8 cellular contexts compared by ENCODE assay signal in genomic region chr12:80936353-80936641, GRCh38. TPM values are rescaled to one million over a fixed set of nuclear protein-coding genes. Genes with fewer than 3 reads are reported as not detected.
A peak's percentile ranks its signal among the peaks of the same experiment; 100 is the strongest.
DNase-seq lines count a peak whose midpoint lies in the region; ATAC-seq and TF ChIP-seq lines count a peak whose summit lies in the region.

No MANE protein-coding gene starts in this region.

- peak overlapping the region; percentile 94 for H3K27ac Mint-ChIP-seq in osteocyte (ENCODE audit: unreplicated experiment)

- WGBS in esophagus squamous epithelium, 2 donors, result 5 to 6% methylated on average over 3 to 8 of the region's 11 CpGs

- DNase-seq in GM12865 (ENCODE audit: low read depth) (no peak), NCI-H2171 treated with DMSO at 0.1 percent for 48 hours (lab: John Stamatoyannopoulos, UW) (peak; percentile 72), esophagus squamous epithelium (lab: John Stamatoyannopoulos, UW) (no peak), osteocyte (ENCODE audit: extremely low spot score, unreplicated experiment) (no peak), erythroblast (lab: John Stamatoyannopoulos, UW) (no peak), HT-29 (ENCODE audit: low spot score) (no peak)

- no peaks in the 10 kb centered on the region for H3K27me3 Mint-ChIP-seq in osteocyte (ENCODE audit: unreplicated experiment)

- H3K4me3 ChIP-seq in GM12865 (ENCODE audit: low read depth, low read length) (peak overlapping the region; percentile 62; the same call in 1 of the 2 replicates), esophagus squamous epithelium (peak overlapping the region; percentile 31 to 77 (median 58))

- no peaks in the 10 kb centered on the region for H3K36me3 Mint-ChIP-seq in osteocyte (ENCODE audit: unreplicated experiment)

- H3K27ac ChIP-seq in esophagus squamous epithelium, result peak overlapping the region in 3 of 4 donors; percentile 76 to 83 (median 80)

- intact Hi-C loops in esophagus squamous epithelium (cut with DNase I), result no loop called here

- peaks cover 49% of the 10 kb centered on the region for H3K4me1 Mint-ChIP-seq in osteocyte (ENCODE audit: unreplicated experiment)

- no peak for TF ChIP-seq POLR2A in esophagus squamous epithelium (IDR thresholded peaks at IDR 0.05)
- TF ChIP-seq POLR2A in erythroblast (IDR thresholded peaks at IDR 0.05; ENCODE audit: low read length), result no peak

- peaks cover 0 to 44% (median 4%) of the 10 kb centered on the region in 4 donors for H3K27me3 ChIP-seq in esophagus squamous epithelium

- no peaks in the 10 kb centered on the region for H3K36me3 ChIP-seq in esophagus squamous epithelium

- TF ChIP-seq CTCF in GM12865 (IDR thresholded peaks at IDR 0.05; ENCODE audit: insufficient read depth, low read depth, low read length, missing control alignments) (no peak), esophagus squamous epithelium (IDR thresholded peaks at IDR 0.05) (no peak), osteocyte (IDR thresholded peaks at IDR 0.05) (no peak)

- H3K4me3 Mint-ChIP-seq in osteocyte (ENCODE audit: unreplicated experiment), result peak overlapping the region; percentile 97

- H3K9me3 Mint-ChIP-seq in osteocyte (ENCODE audit: unreplicated experiment), result no peaks in the 10 kb centered on the region

- H3K9me3 ChIP-seq in esophagus squamous epithelium, result no peaks in the 10 kb centered on the region

- ATAC-seq in HG02642 (IDR thresholded peaks at IDR 0.05; ENCODE audit: poor library complexity, unreplicated experiment) (no peak), HG03097 (IDR thresholded peaks at IDR 0.05; ENCODE audit: low FRiP score, unreplicated experiment) (no peak)

- H3K4me1 ChIP-seq in esophagus squamous epithelium, result peaks cover 0 to 20% (median 12%) of the 10 kb centered on the region in 3 donors

RNA-seq across cellular contexts. Expression of gene LIN7A, which starts 1.4 kb away (rescaled TPM):
- 1 to 10 TPM in 1 of 4 donors, under 1 TPM in 3; 0.49 to 2.7 (median 0.74) TPM for total RNA-seq in esophagus squamous epithelium
- total RNA-seq in osteocyte, result 26.7 and 27.7 TPM in 2 replicates
- not detected in 2 replicates for total RNA-seq in HT-29 (2014; rRNA removed; shearing (Covaris generic))
